ENCODE assay signal across 12 cellular contexts in the genomic region with DNA sequence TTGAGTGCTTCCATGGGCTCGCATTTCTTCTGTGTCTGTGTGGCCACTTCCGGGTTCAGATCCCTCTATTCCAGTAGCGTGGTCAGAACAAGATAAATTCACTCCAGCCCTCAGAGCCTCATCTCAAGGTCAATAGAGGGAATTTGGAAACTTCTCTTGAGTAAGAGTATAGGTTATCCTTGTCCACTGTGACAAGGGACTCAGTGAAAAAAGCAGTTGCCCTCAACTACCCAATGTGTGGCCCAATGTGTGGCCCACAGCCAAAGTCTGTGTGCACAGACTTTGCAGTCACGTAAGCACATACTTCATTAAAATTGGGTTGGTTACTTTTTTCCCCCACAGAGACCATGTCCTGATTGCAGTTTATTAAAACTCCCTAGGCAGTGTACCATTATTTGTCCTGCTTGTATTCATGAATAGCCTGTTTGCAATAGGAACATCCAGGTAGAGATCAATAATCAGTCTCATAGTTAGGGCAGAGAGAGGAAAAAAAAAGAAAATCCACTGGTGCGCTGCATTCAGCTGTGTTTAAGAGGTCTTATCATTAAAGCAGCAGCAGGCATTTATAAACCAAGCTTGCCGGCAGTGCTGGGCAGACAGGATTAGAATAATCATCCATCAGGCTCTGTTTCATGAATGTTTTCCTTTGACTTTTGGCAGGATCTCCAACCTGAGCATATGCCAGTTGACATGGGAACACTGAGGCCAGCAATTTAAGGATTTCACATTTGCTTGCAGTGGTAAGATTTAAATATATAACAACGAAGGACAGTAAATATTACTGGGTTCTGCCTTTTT.
DNase-seq lines count a peak whose midpoint lies in the region; ATAC-seq, FAIRE-seq and TF ChIP-seq lines count a peak whose summit lies in the region.
"Had no signal": no experiment of that assay in that cellular context is flagged by ENCODE, and none has a peak within 500 bp of the region (broad histone marks: within the 10 kb centered on the region; RNA-seq: fewer than 3 reads in every experiment).

No MANE protein-coding gene starts in this region.

- no peak for TF ChIP-seq POLR2A in endothelial cell of umbilical vein (IDR thresholded peaks at IDR 0.05; ENCODE audit: low read depth, low read length)
- TF ChIP-seq POLR2A in prostate gland (IDR thresholded peaks at IDR 0.05) = no peak

- H2AFZ ChIP-seq in endothelial cell of umbilical vein (ENCODE audit: low read depth, low read length) = peak overlapping the region; percentile 51

- H3K36me3 ChIP-seq in endothelial cell of umbilical vein (ENCODE audit: control insufficient read depth in 2 of 2, extremely low read depth in 1 of 2, insufficient read depth in 2 of 2, low read length in 2 of 2) (no peaks in the 10 kb centered on the region), prostate gland (no peaks in the 10 kb centered on the region)
- H3K36me3 ChIP-seq: left lung had no signal

- no peaks in the 10 kb centered on the region for H3K9me3 ChIP-seq in endothelial cell of umbilical vein (replicated peaks; ENCODE audit: control insufficient read depth, insufficient read depth, low read length)
- no peaks in the 10 kb centered on the region for H3K9me3 ChIP-seq in prostate gland
- H3K9me3 ChIP-seq: left lung had no signal

- no peaks in the 10 kb centered on the region for H3K79me2 ChIP-seq in endothelial cell of umbilical vein (ENCODE audit: control insufficient read depth, insufficient read depth, low read length)

- no peak overlapping the region for H3K9ac ChIP-seq in endothelial cell of umbilical vein (replicated peaks; ENCODE audit: extremely low read depth, insufficient read depth, low read length)

- no peaks in the 10 kb centered on the region for H3K9me1 ChIP-seq in endothelial cell of umbilical vein (replicated peaks; ENCODE audit: control insufficient read depth, extremely low read depth, insufficient read depth, low read length)

- DNase-seq in NCI-H1092 (lab: John Stamatoyannopoulos, UW) = peak; percentile 41
- peak; percentile 74 to 89 for DNase-seq in NCI-H524 (lab: John Stamatoyannopoulos, UW)
- DNase-seq in endothelial cell of umbilical vein (ENCODE audit: low read depth, low spot score) = peak; percentile 73
- peak; percentile 6 for DNase-seq in prostate gland (ENCODE audit: low spot score)
- DNase-seq in DMS153 treated with DMSO at 0.1 percent for 48 hours (lab: John Stamatoyannopoulos, UW; ENCODE audit: unreplicated experiment) = no peak
- DNase-seq: activated gamma-delta T cell treated with Interleukin-2 at 50 U/mL for 16 hours, dermis blood vessel endothelial cell, DMS53, left lung had no signal

- BruUV-seq in endothelial cell of umbilical vein (replicated peaks; lab: Mats Ljungman, UMichigan) = no TSS peak

- intact Hi-C loops in endothelial cell of umbilical vein (cut with micrococcal nuclease) = no loop called here
- intact Hi-C loops in prostate gland (cut with DNase I) = no loop called here

- H3K4me2 ChIP-seq in endothelial cell of umbilical vein (ENCODE audit: insufficient read depth, low read length) = no peak overlapping the region

- TF ChIP-seq CTCF in endothelial cell of umbilical vein (IDR thresholded peaks at IDR 0.05; ENCODE audit: extremely low read depth in 1 of 2, insufficient read depth in 1 of 2, low read depth in 1 of 2, low read length in 2 of 2) = no peak
- no peak for TF ChIP-seq CTCF in prostate gland (IDR thresholded peaks at IDR 0.05)

- POLR2A ChIA-PET in endothelial cell of umbilical vein (lab: Charles Lee) = no interaction called here

- FAIRE-seq in endothelial cell of umbilical vein (lab: Jason Lieb, UNC) = no peak

- no peak overlapping the region for H3K4me3 ChIP-seq in endothelial cell of umbilical vein (replicated peaks in 1 of 3; ENCODE audit: insufficient read depth in 1 of 3, low read depth in 1 of 3, low read length in 3 of 3)
- no peak overlapping the region for H3K4me3 ChIP-seq in prostate gland
- H3K4me3 ChIP-seq: left lung had no signal

- H3K4me1 ChIP-seq in endothelial cell of umbilical vein (ENCODE audit: control insufficient read depth, extremely low read depth, insufficient read depth, low read length) (peaks cover 41% of the 10 kb centered on the region), prostate gland (replicated peaks) (no peaks in the 10 kb centered on the region)
- H3K4me1 ChIP-seq: left lung had no signal

- WGBS in prostate gland = 54% methylated on average over 7 of the region's 7 CpGs

- CTCF ChIA-PET in endothelial cell of umbilical vein (lab: Charles Lee) = no interaction called here

- ATAC-seq in GM18520 (IDR thresholded peaks at IDR 0.05; ENCODE audit: unreplicated experiment) = no peak
- no peak for ATAC-seq in esophagus mucosa
- ATAC-seq: activated CD4-positive, CD25-positive, alpha-beta regulatory T cell treated with anti-CD3 and anti-CD28 coated beads, Interleukin-2, amount 50 U/mL, for 24 hours; left lung had no signal

- no peaks in the 10 kb centered on the region for H4K20me1 ChIP-seq in endothelial cell of umbilical vein (replicated peaks; ENCODE audit: control insufficient read depth, extremely low read depth, insufficient read depth, low read length)

- H3K27me3 ChIP-seq in endothelial cell of umbilical vein (ENCODE audit: control insufficient read depth in 2 of 2, insufficient read depth in 2 of 2, low read length in 2 of 2) (no peaks in the 10 kb centered on the region), prostate gland (replicated peaks; ENCODE audit: insufficient read depth) (no peaks in the 10 kb centered on the region)
- H3K27me3 ChIP-seq: left lung had no signal

- H3K27ac ChIP-seq in endothelial cell of umbilical vein (ENCODE audit: insufficient read depth, low read depth, low read length) = no peak overlapping the region
- no peak overlapping the region for H3K27ac ChIP-seq in prostate gland
- H3K27ac ChIP-seq: left lung had no signal

- dilution Hi-C loops in endothelial cell of umbilical vein (cut with MboI; ENCODE audit: extremely low pct_ligation_motif_present, low sequenced_read_pairs) = no loop called here

TF ChIP-seq in endothelial cell of umbilical vein, 7 proteins besides CTCF, POLR2A, EP300 and RAD21:
- no peak for TF ChIP-seq POLR2AphosphoS5 (IDR thresholded peaks at IDR 0.05; ENCODE audit: insufficient read depth, low read depth, low read length)
- TF ChIP-seq MYC (IDR thresholded peaks at IDR 0.05; ENCODE audit: low read depth, low read length) = no peak
- TF ChIP-seq JUN (IDR thresholded peaks at IDR 0.05; ENCODE audit: borderline replicate concordance, insufficient read depth, insufficient read length, low read depth) = no peak
- no peak for TF ChIP-seq GATA2 (IDR thresholded peaks at IDR 0.05; ENCODE audit: insufficient read depth, insufficient read length, low read depth, low read length)
- TF ChIP-seq EZH2 (IDR thresholded peaks at IDR 0.05; ENCODE audit: borderline replicate concordance, low read depth, low read length, severe bottlenecking) = no peak
- TF ChIP-seq, protein P1, sequence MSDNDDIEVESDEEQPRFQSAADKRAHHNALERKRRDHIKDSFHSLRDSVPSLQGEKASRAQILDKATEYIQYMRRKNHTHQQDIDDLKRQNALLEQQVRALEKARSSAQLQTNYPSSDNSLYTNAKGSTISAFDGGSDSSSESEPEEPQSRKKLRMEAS (IDR thresholded peaks at IDR 0.05; ENCODE audit: insufficient read depth, insufficient read length) = no peak
- no peak for TF ChIP-seq FOS (IDR thresholded peaks at IDR 0.05; ENCODE audit: borderline replicate concordance, insufficient read depth, low read length)
